Comparison of ENCODE assay signal across 12 cellular contexts in the genomic region with DNA sequence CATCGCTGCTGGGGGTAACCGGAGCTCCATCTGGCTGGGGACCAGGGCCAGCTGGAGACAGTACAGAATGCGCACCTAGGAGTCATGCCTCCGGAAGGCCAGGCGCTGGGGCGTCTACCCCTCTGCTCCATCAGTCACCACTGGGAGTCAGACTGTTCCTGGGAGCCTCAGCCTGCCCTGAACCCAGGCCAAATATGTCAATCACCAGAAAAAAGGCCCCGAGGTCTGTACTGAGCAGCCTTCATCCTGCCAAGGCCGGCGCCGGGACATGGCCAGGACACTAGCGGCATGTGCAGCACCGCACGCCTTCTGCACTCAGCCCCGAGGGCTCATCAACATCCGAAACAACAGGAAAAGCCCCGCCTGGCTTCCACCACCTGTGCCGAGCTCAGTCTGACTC. TPM values are rescaled to one million over a fixed set of nuclear protein-coding genes. Genes with fewer than 3 reads are reported as not detected.
DNase-seq lines count a peak whose midpoint lies in the region; ATAC-seq, FAIRE-seq and TF ChIP-seq lines count a peak whose summit lies in the region.
"Not testable (repeated sequence)": the region's sequence is repeated elsewhere in the genome, so short reads cannot be mapped to it uniquely, and the experiment has no call there.
"Had no signal": no experiment of that assay in that cellular context is flagged by ENCODE, and none has a peak within 500 bp of the region (broad histone marks: within the 10 kb centered on the region; RNA-seq: fewer than 3 reads in every experiment).

No MANE protein-coding gene starts in this region.

- POLR2A ChIA-PET in A549 (lab: Yijun Ruan, JAX); activated CD8-positive, alpha-beta T cell treated with anti-CD3 and anti-CD28 coated beads for 36 hours (lab: Charles Lee): not testable (repeated sequence)

- H3K27ac Mint-ChIP-seq in activated CD8-positive, alpha-beta T cell treated with anti-CD3 and anti-CD28 coated beads for 36 hours = not testable (repeated sequence)

- WGBS in A549 (ENCODE audit: missing lambda C conversion rate) = no CpG with 5 or more reads among the region's 17 CpGs
- WGBS in body of pancreas, 2 donors = no CpG with 5 or more reads among the region's 17 CpGs

- TF ChIP-seq EP300 in A549 (IDR thresholded peaks at IDR 0.05) = not testable (repeated sequence)

- not testable (repeated sequence) for TF ChIP-seq CTCF in A549 (IDR thresholded peaks at IDR 0.05); activated CD8-positive, alpha-beta T cell treated with anti-CD3 and anti-CD28 coated beads for 36 hours (IDR thresholded peaks at IDR 0.05); body of pancreas (IDR thresholded peaks at IDR 0.05); lower lobe of right lung (IDR thresholded peaks at IDR 0.05)

- H3K4me2 ChIP-seq in A549 = not testable (repeated sequence)

- not testable (repeated sequence) for H3K36me3 ChIP-seq in body of pancreas (replicated peaks in 1 of 2; ENCODE audit: insufficient read depth in 1 of 2, low read depth in 2 of 2); lower lobe of right lung

- intact Hi-C loops in activated CD8-positive, alpha-beta T cell treated with anti-CD3 and anti-CD28 coated beads for 36 hours (cut with micrococcal nuclease); body of pancreas (cut with DNase I); left cardiac atrium (cut with DNase I); lower lobe of right lung (cut with DNase I); sciatic nerve (cut with DNase I): not testable (repeated sequence)

- not testable (repeated sequence) for DNase-seq in A549 (ENCODE audit: low read depth in 1 of 2, low spot score in 1 of 2); RCC 7860 (ENCODE audit: low spot score); activated CD8-positive, alpha-beta T cell treated with anti-CD3 and anti-CD28 coated beads for 36 hours; body of pancreas; left cardiac atrium; lower lobe of right lung; sciatic nerve (ENCODE audit: low spot score)

- not testable (repeated sequence) for TF ChIP-seq POLR2A in A549 (IDR thresholded peaks at IDR 0.05; ENCODE audit: low read length); body of pancreas (IDR thresholded peaks at IDR 0.05)

- TF ChIP-seq RAD21 in A549 (conservative IDR thresholded peaks at IDR 0.05 in 1 of 2, IDR thresholded peaks at IDR 0.05 in 1 of 2) = not testable (repeated sequence)

- FAIRE-seq in A549 (lab: Jason Lieb, UNC) = peak; percentile 36
- peak; percentile 30 for FAIRE-seq in RCC 7860 (lab: Jason Lieb, UNC)

- ATAC-seq in A549 (peak; percentile 84 to 89), GM21619 (IDR thresholded peaks at IDR 0.05; ENCODE audit: unreplicated experiment) (peak; percentile 20), body of pancreas (peak; percentile 87), left cardiac atrium (peak; percentile 79 to 87), lower lobe of right lung (peak; percentile 51 to 56), sciatic nerve (peak; percentile 21)
- peak; percentile 55 for ATAC-seq in activated CD8-positive, alpha-beta T cell treated with anti-CD3 and anti-CD28 coated beads for 36 hours

- H3K4me1 Mint-ChIP-seq in activated CD8-positive, alpha-beta T cell treated with anti-CD3 and anti-CD28 coated beads for 36 hours (ENCODE audit: low read depth) = not testable (repeated sequence)

- H3K27ac ChIP-seq in A549, body of pancreas, lower lobe of right lung: not testable (repeated sequence)

- H3K27me3 Mint-ChIP-seq in activated CD8-positive, alpha-beta T cell treated with anti-CD3 and anti-CD28 coated beads for 36 hours = not testable (repeated sequence)

- H3K4me3 Mint-ChIP-seq in activated CD8-positive, alpha-beta T cell treated with anti-CD3 and anti-CD28 coated beads for 36 hours = not testable (repeated sequence)

- H3K4me1 ChIP-seq in A549, body of pancreas, lower lobe of right lung: not testable (repeated sequence)

- H3K4me3 ChIP-seq in A549, body of pancreas, lower lobe of right lung: not testable (repeated sequence)

- H3K9me3 ChIP-seq in A549, body of pancreas, lower lobe of right lung: not testable (repeated sequence)

- not testable (repeated sequence) for H3K36me3 Mint-ChIP-seq in activated CD8-positive, alpha-beta T cell treated with anti-CD3 and anti-CD28 coated beads for 36 hours (ENCODE audit: low read depth)

- H3K27me3 ChIP-seq in body of pancreas; lower lobe of right lung (ENCODE audit: low read depth): not testable (repeated sequence)

- H3K9me3 Mint-ChIP-seq in activated CD8-positive, alpha-beta T cell treated with anti-CD3 and anti-CD28 coated beads for 36 hours = not testable (repeated sequence)

- CTCF ChIA-PET in A549 (lab: Yijun Ruan, JAX); activated CD8-positive, alpha-beta T cell treated with anti-CD3 and anti-CD28 coated beads for 36 hours (lab: Charles Lee): not testable (repeated sequence)

RNA-seq across cellular contexts. Expression of gene GRAPL, which starts 8.7 kb away (rescaled TPM):
- polyA plus RNA-seq in A549 (2011; rRNA removed) = 0.08 and 0.09 TPM in 2 replicates
- polyA plus RNA-seq in A549 (2012; cell fraction: cytosol; rRNA removed) = 0.08 TPM in 1 of 2 replicates, not detected in the other
- polyA plus RNA-seq in A549 (2012; cell fraction: nucleus; rRNA removed) = 0.43 and 0.61 TPM in 2 replicates
- 0.16 to 0.36 TPM (median 0.25 TPM) in 3 replicates for polyA plus RNA-seq in A549 (2017; fragmentation: RNase III; extraction: RNeasy Plus Mini Kit Qiagen cat#74134 plus additional on column Dnase treatment)
- 0.74 and 1.2 TPM in 2 replicates for polyA minus RNA-seq in A549 (2011; rRNA and poly(A)+ RNA removed)
- 1 to 10 TPM; 5.1 to 6.5 TPM for total RNA-seq in activated CD8-positive, alpha-beta T cell treated with anti-CD3 and anti-CD28 coated beads for 36 hours
- total RNA-seq in body of pancreas = not detected
- total RNA-seq in left cardiac atrium = 1 to 10 TPM; 1.0 to 2.8 TPM
- 10.8 TPM for total RNA-seq in lower lobe of right lung
- 5.2 TPM for total RNA-seq in sciatic nerve
- total RNA-seq: G401, H1, M059J had no signal
- polyA plus RNA-seq: BJ had no signal

Comparison
In these comparisons a context has a peak if more than half of its experiments do, and no peak if none do; other contexts are left out.
1. ATAC-seq: peak in every context shown above with its lines; median percentile 87 in body of pancreas; 86 in A549; 83 in left cardiac atrium; 55 in activated CD8-positive, alpha-beta T cell treated with anti-CD3 and anti-CD28 coated beads for 36 hours; 54 in lower lobe of right lung; 21 in sciatic nerve; 20 in GM21619.